ENCODE assay signal across 8 cellular contexts in the genomic region with DNA sequence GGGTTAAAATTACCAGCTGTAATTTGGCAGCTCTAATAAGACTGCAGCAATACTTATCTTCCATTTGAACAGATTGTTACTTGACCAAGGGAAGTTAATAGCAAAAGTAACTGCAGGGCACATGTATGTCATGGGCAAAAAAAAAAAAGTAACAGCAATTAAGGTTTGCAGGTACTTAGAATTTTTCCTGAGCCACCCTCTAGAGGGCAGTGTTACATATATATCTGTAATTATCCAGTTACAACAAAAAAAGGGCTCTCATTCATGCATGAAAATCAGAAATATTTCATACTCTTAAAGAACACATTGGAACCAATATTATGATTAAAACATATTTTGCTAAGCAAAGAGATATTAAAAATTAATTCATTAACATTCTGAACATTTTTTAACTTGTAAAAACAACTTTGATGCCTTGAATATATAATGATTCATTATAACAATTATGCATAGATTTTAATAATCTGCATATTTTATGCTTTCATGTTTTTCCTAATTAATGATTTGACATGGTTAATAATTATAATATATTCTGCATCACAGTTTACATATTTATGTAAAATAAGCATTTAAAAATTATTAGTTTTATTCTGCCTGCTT. TPM values are rescaled to one million over a fixed set of nuclear protein-coding genes. Genes with fewer than 3 reads are reported as not detected.
A peak's percentile ranks its signal among the peaks of the same experiment; 100 is the strongest.
DNase-seq lines count a peak whose midpoint lies in the region; ATAC-seq and TF ChIP-seq lines count a peak whose summit lies in the region.

No MANE protein-coding gene starts in this region.

- no peaks in the 10 kb centered on the region for H3K79me2 ChIP-seq in H9 (ENCODE audit: insufficient read depth, low read length)

- no peak overlapping the region for H2AK5ac ChIP-seq in H9 (ENCODE audit: insufficient read length, low read length)

- no peak overlapping the region for H3K4me2 ChIP-seq in H9 (ENCODE audit: insufficient read depth, insufficient read length, low read length)

- H3K4me1 ChIP-seq in H9 (ENCODE audit: insufficient read depth, low read length): no peaks in the 10 kb centered on the region

- no peaks in the 10 kb centered on the region for H3K9me3 Mint-ChIP-seq in activated CD4-positive, alpha-beta T cell treated with anti-CD3 and anti-CD28 coated beads for 36 hours (ENCODE audit: low read depth)
- H3K9me3 Mint-ChIP-seq in H9: peaks cover 2 to 36% of the 10 kb centered on the region in 2 experiments

- no peak overlapping the region for H2BK20ac ChIP-seq in H9 (ENCODE audit: low read depth, low read length, poor library complexity, severe bottlenecking)

- no peak for ATAC-seq in activated CD4-positive, alpha-beta T cell treated with anti-CD3 and anti-CD28 coated beads for 36 hours
- ATAC-seq in GM18909 (IDR thresholded peaks at IDR 0.05; ENCODE audit: poor library complexity, unreplicated experiment): no peak

- no peaks in the 10 kb centered on the region for H3K9me3 ChIP-seq in H9 (ENCODE audit: control insufficient read depth, low read depth, low read length)

- no peak overlapping the region for H2BK120ac ChIP-seq in H9 (ENCODE audit: low read depth, low read length, poor library complexity, severe bottlenecking)

- no peaks in the 10 kb centered on the region for H3K79me1 ChIP-seq in H9 (ENCODE audit: insufficient read depth, low read depth, low read length, poor library complexity, severe bottlenecking)

- H2BK12ac ChIP-seq in H9 (ENCODE audit: insufficient read length, low read depth, low read length): no peak overlapping the region

- no peak overlapping the region for H3K4me3 ChIP-seq in kidney epithelial cell (ENCODE audit: low read depth, low read length)

- no peak overlapping the region for H4K91ac ChIP-seq in H9 (ENCODE audit: insufficient read length, low read depth, low read length)

- no peak overlapping the region for H3K14ac ChIP-seq in H9 (ENCODE audit: insufficient read depth, low read length)

- no peak overlapping the region for H3K9ac ChIP-seq in H9 (ENCODE audit: extremely low read depth, insufficient read length, low read length)

- H2AFZ ChIP-seq in H9 (ENCODE audit: low read length): no peak overlapping the region

- H4K20me1 ChIP-seq in H9 (ENCODE audit: control insufficient read depth, insufficient read depth, insufficient read length): no peaks in the 10 kb centered on the region

- no peak overlapping the region for H4K5ac ChIP-seq in H9 (ENCODE audit: insufficient read length, low read depth, low read length)

- no peak overlapping the region for H3K23ac ChIP-seq in H9 (ENCODE audit: insufficient read length, low read depth, low read length)

- peaks cover 8% of the 10 kb centered on the region for H3K4me1 Mint-ChIP-seq in activated CD4-positive, alpha-beta T cell treated with anti-CD3 and anti-CD28 coated beads for 36 hours
- H3K4me1 Mint-ChIP-seq in H9: no peaks in the 10 kb centered on the region

- no peaks in the 10 kb centered on the region for H3K36me3 ChIP-seq in kidney epithelial cell (ENCODE audit: control insufficient read depth, insufficient read depth, low read length)

- DNase-seq in activated CD4-positive, alpha-beta T cell treated with anti-CD3 and anti-CD28 coated beads for 36 hours: peak; percentile 17
- DNase-seq in activated CD4-positive, alpha-beta T cell treated with anti-CD3 and anti-CD28 coated beads for 48 hours: no peak
- DNase-seq in H9 (no peak), NCI-H446 (lab: John Stamatoyannopoulos, UW) (peak; percentile 20 to 53), amniotic stem cell (lab: John Stamatoyannopoulos, UW) (peak; percentile 10), kidney epithelial cell (ENCODE audit: low read depth) (no peak), KG1 (lab: John Stamatoyannopoulos, UW) (no peak)

- H3K27me3 ChIP-seq in H9 (ENCODE audit: insufficient read depth, low read length): no peaks in the 10 kb centered on the region
- no peaks in the 10 kb centered on the region for H3K27me3 ChIP-seq in kidney epithelial cell (ENCODE audit: control insufficient read depth, insufficient read depth, low read length)

- POLR2A ChIA-PET in activated CD4-positive, alpha-beta T cell treated with anti-CD3 and anti-CD28 coated beads for 36 hours (lab: Charles Lee): no interaction called here

- H3K36me3 Mint-ChIP-seq in activated CD4-positive, alpha-beta T cell treated with anti-CD3 and anti-CD28 coated beads for 36 hours (ENCODE audit: low read depth): peaks cover 10% of the 10 kb centered on the region
- peaks cover 9 to 24% (median 22%) of the 10 kb centered on the region in 3 experiments; a peak in 6 of 7 replicates for H3K36me3 Mint-ChIP-seq in H9 (ENCODE audit: insufficient read depth in 1 of 3, low read depth in 3 of 3)

- no peak overlapping the region for H3T11ph ChIP-seq in H9 (ENCODE audit: low read length)

- H3K4ac ChIP-seq in H9 (ENCODE audit: low read depth, low read length): no peak overlapping the region

- TF ChIP-seq CTCF in H9 (conservative IDR thresholded peaks at IDR 0.05): peak; percentile 79
- TF ChIP-seq CTCF in kidney epithelial cell (IDR thresholded peaks at IDR 0.05; ENCODE audit: insufficient read depth, low read length, poor library complexity, severe bottlenecking): peak; percentile 44

- no peak overlapping the region for H3K27ac ChIP-seq in H9 (ENCODE audit: insufficient read length, low read depth, low read length)

- H4K8ac ChIP-seq in H9 (replicated peaks; ENCODE audit: insufficient read length, low read depth, low read length): no peak overlapping the region

- H3K18ac ChIP-seq in H9 (ENCODE audit: insufficient read length, low read depth, low read length): no peak overlapping the region

- H3K27me3 Mint-ChIP-seq in activated CD4-positive, alpha-beta T cell treated with anti-CD3 and anti-CD28 coated beads for 36 hours: no peaks in the 10 kb centered on the region
- H3K27me3 Mint-ChIP-seq in H9 (ENCODE audit: low read depth): no peaks in the 10 kb centered on the region

- no peak overlapping the region for H3K27ac Mint-ChIP-seq in activated CD4-positive, alpha-beta T cell treated with anti-CD3 and anti-CD28 coated beads for 36 hours
- no peak overlapping the region for H3K27ac Mint-ChIP-seq in H9

- no peak overlapping the region for H2BK15ac ChIP-seq in H9 (ENCODE audit: low read depth, low read length)

- H3K23me2 ChIP-seq in H9 (ENCODE audit: insufficient read length, low read depth, low read length, poor library complexity, severe bottlenecking): no peaks in the 10 kb centered on the region

- intact Hi-C loops in activated CD4-positive, alpha-beta T cell treated with anti-CD3 and anti-CD28 coated beads for 36 hours (cut with DNase I, micrococcal nuclease): no loop called here

- H3K4me3 Mint-ChIP-seq in activated CD4-positive, alpha-beta T cell treated with anti-CD3 and anti-CD28 coated beads for 36 hours: no peak overlapping the region
- no peak overlapping the region for H3K4me3 Mint-ChIP-seq in H9

- CTCF ChIA-PET in activated CD4-positive, alpha-beta T cell treated with anti-CD3 and anti-CD28 coated beads for 36 hours (lab: Charles Lee): interaction anchor here (0.7 to 1.6 kb wide), 4 partner anchors 19 to 194 kb away, joined by 3 to 7 read pairs (median 4); no protein-coding TSS in a partner anchor

- H2BK5ac ChIP-seq in H9 (ENCODE audit: insufficient read length, low read length): no peak overlapping the region

- H3K56ac ChIP-seq in H9 (ENCODE audit: insufficient read length, low read depth, low read length): no peak overlapping the region

RNA-seq across cellular contexts. Expression of a gene that starts 25.1 kb away (rescaled TPM):
- total RNA-seq in activated CD4-positive, alpha-beta T cell treated with anti-CD3 and anti-CD28 coated beads for 36 hours: 10 to 100 TPM; 22.8 to 27.7 TPM
- total RNA-seq in H9 (2021) (35.2 and 40.5 TPM in 2 replicates), kidney epithelial cell (31.3 and 40.8 TPM in 2 replicates)

Comparison
In these comparisons a context has a peak if more than half of its experiments do, and no peak if none do; other contexts are left out.
1. DNase-seq: peak in activated CD4-positive, alpha-beta T cell treated with anti-CD3 and anti-CD28 coated beads for 36 hours (single experiment), NCI-H446 (2 of 2) and amniotic stem cell (single experiment); none in activated CD4-positive, alpha-beta T cell treated with anti-CD3 and anti-CD28 coated beads for 48 hours (single experiment), H9 (single experiment), kidney epithelial cell (single experiment) and KG1 (single experiment).